Comparison of ENCODE assay signal across 8 cellular contexts in genomic region chr11:82867495-82868082, GRCh38.
DNase-seq lines count a peak whose midpoint lies in the region; ATAC-seq lines count a peak whose summit lies in the region.

No MANE protein-coding gene starts in this region.

- DNase-seq in DMS 273 treated with DMSO at 0.1 percent for 48 hours (lab: John Stamatoyannopoulos, UW) (peak; percentile 52), NCI-H446 treated with DMSO at 0.1 percent for 48 hours (lab: John Stamatoyannopoulos, UW) (peak; percentile 81), caudate nucleus (lab: John Stamatoyannopoulos, UW) (peak in 43 of 61 donors; percentile 6 to 92 (median 44)), kidney glomerular epithelial cell (lab: John Stamatoyannopoulos, UW) (peak; percentile 64)
- DNase-seq in activated CD4-positive, CD25-positive, alpha-beta regulatory T cell treated with anti-CD3 and anti-CD28 coated beads, Interleukin-2, amount 50 U/mL, for 72 hours: peak; percentile 74
- peak; percentile 78 to 85 for DNase-seq in stimulated activated CD4-positive, alpha-beta T cell treated with anti-CD3 and anti-CD28 coated beads, Interleukin-2, amount 100 ng/mL, for 24 hours

- peak; percentile 39 for ATAC-seq in HG02610 (IDR thresholded peaks at IDR 0.05; ENCODE audit: unreplicated experiment)
- ATAC-seq in HG03108 (IDR thresholded peaks at IDR 0.05; ENCODE audit: unreplicated experiment): no peak

- no peak overlapping the region for H3K27ac ChIP-seq in caudate nucleus (ENCODE audit: low read depth, low read length)
